ENCODE assay signal across 24 cellular contexts in the genomic region with DNA sequence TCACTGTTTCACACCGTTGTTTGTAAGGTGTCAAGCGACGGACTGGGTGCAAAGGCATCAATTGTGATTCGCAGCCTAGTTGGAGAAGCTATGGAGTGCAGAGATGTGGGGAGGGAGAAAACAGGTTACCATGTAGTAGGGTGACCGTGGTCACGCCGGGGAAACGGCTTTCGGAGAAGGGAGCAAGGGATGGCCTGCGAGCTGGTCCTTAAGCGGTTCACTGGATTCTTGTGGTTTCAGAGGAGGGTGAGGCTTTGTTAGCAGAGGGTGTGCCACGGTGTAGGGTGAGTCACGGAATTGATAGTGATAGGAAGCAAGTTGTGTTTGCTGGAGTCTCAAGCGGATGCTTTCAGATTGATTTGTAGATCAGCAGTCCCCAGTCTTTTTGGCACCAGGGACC. TPM values are rescaled to one million over a fixed set of nuclear protein-coding genes. Genes with fewer than 3 reads are reported as not detected.
A peak's percentile ranks its signal among the peaks of the same experiment; 100 is the strongest.
DNase-seq lines count a peak whose midpoint lies in the region; ATAC-seq and TF ChIP-seq lines count a peak whose summit lies in the region.
"Had no signal": no experiment of that assay in that cellular context is flagged by ENCODE, and none has a peak within 500 bp of the region (broad histone marks: within the 10 kb centered on the region; RNA-seq: fewer than 3 reads in every experiment).

No MANE protein-coding gene starts in this region.

- DNase-seq in A172 (ENCODE audit: low spot score) (peak; percentile 2), DMS53 treated with DMSO at 0.1 percent for 48 hours (lab: John Stamatoyannopoulos, UW; ENCODE audit: unreplicated experiment) (peak; percentile 61), RWPE1 (ENCODE audit: low spot score) (peak; percentile 80), kidney tubule cell (ENCODE audit: low spot score) (peak; percentile 39), dedifferentiated amniotic fluid mesenchymal stem cell (ENCODE audit: extremely low spot score) (no peak), kidney glomerular epithelial cell (lab: John Stamatoyannopoulos, UW) (no peak)
- DNase-seq in stimulated activated CD4-positive, alpha-beta T cell treated with anti-CD3 and anti-CD28 coated beads, Interleukin-15, amount 100 ng/mL, for 24 hours, result no peak
- DNase-seq: activated CD4-positive, alpha-beta T cell treated with anti-CD3 and anti-CD28 coated beads, Interleukin-2, amount 50 U/mL, for 4 hours; activated T-cell treated with anti-CD3 and anti-CD28 coated beads, Interleukin-2, amount 50 U/mL, for 24 hours; CD8-positive, alpha-beta T cell; GF-D8; left ventricle myocardium inferior; NCI-H1436 treated with DMSO at 0.1 percent for 48 hours; NK-92 treated with Interleukin-12 subunit alpha and Interleukin-12 subunit beta, amount 100 ng/mL, for 24 hours; stimulated activated naive CD4-positive, alpha-beta T cell; tibial artery; WERI-Rb-1 had no signal

- CTCF ChIA-PET in RWPE1 (lab: Yijun Ruan, JAX), result interaction anchor here (0.8 to 1.3 kb wide), 3 partner anchors 59 to 298 kb away, joined by 4 read pairs; no protein-coding TSS in a partner anchor

- POLR2A ChIA-PET in RWPE1 (lab: Yijun Ruan, JAX; ENCODE audit: low non-redundant PET), result no interaction called here

- no peak for TF ChIP-seq CTCF in RWPE1 (conservative IDR thresholded peaks at IDR 0.05; ENCODE audit: low read depth)

- ATAC-seq in GM21526 (IDR thresholded peaks at IDR 0.05; ENCODE audit: low FRiP score, unreplicated experiment), result no peak
- ATAC-seq: CD8-positive, alpha-beta T cell; gastroesophageal sphincter; GM12878 had no signal

- H3K27ac ChIP-seq in RWPE1, result no peak overlapping the region
- H3K27ac ChIP-seq: gastroesophageal sphincter, left ventricle myocardium inferior, neutrophil, right atrium auricular region, tibial artery, WERI-Rb-1 had no signal

RNA-seq across cellular contexts. Expression of a gene that starts 2.3 kb away (rescaled TPM):
- total RNA-seq in A172 (2014; rRNA removed; shearing (Covaris generic)), result not detected in 2 replicates
- total RNA-seq: CD8-positive, alpha-beta T cell; gastroesophageal sphincter; GM12878; left ventricle myocardium inferior; LHCN-M2; right atrium auricular region; T-helper 1 cell treated with Interleukin-12 subunit alpha and Interleukin-12 subunit beta and Interleukin-4 antibody, amounts not matched to agents 30 ng/mL and 1 ng/mL, for 36 hours had no signal

Comparison
In these comparisons a context has a peak if more than half of its experiments do, and no peak if none do; other contexts are left out.
1. DNase-seq: peak in A172 (single experiment), DMS53 treated with DMSO at 0.1 percent for 48 hours (single experiment), RWPE1 (single experiment) and kidney tubule cell (single experiment); none in stimulated activated CD4-positive, alpha-beta T cell treated with anti-CD3 and anti-CD28 coated beads, Interleukin-15, amount 100 ng/mL, for 24 hours (single experiment), dedifferentiated amniotic fluid mesenchymal stem cell (single experiment) and kidney glomerular epithelial cell (single experiment).